Comparison of ENCODE assay signal across 10 cellular contexts in genomic region chr9:35619800-35620158, GRCh38. TPM values are rescaled to one million over a fixed set of nuclear protein-coding genes. Genes with fewer than 3 reads are reported as not detected.
DNase-seq lines count a peak whose midpoint lies in the region; ATAC-seq, FAIRE-seq and TF ChIP-seq lines count a peak whose summit lies in the region.
"Had no signal": no experiment of that assay in that cellular context is flagged by ENCODE, and none has a peak within 500 bp of the region (broad histone marks: within the 10 kb centered on the region; RNA-seq: fewer than 3 reads in every experiment).

No MANE protein-coding gene starts in this region.

- H3K27me3 ChIP-seq in H1 (replicated peaks in 1 of 4; ENCODE audit: control insufficient read depth in 3 of 4, extremely low read depth in 1 of 4, insufficient read depth in 3 of 4, low read length in 3 of 4) (peaks cover 0 to 18% (median 14%) of the 10 kb centered on the region in 4 experiments; a peak in 4 of 7 replicates), smooth muscle cell (ENCODE audit: low read depth) (peaks cover 37% of the 10 kb centered on the region)
- H3K27me3 ChIP-seq: MG63 had no signal

- H3K4me3 ChIP-seq in H1 (ENCODE audit: extremely low read depth in 1 of 4, insufficient read depth in 2 of 4, low read depth in 3 of 4, low read length in 4 of 4) (no peak overlapping the region), smooth muscle cell (no peak overlapping the region)
- H3K4me3 ChIP-seq: MG63 had no signal

- H2AK5ac ChIP-seq in H1 (ENCODE audit: low read depth, low read length) = no peak overlapping the region

- H3K9me3 ChIP-seq in H1 (ENCODE audit: insufficient read depth in 2 of 2, low read depth in 1 of 2, low read length in 1 of 2) (no peaks in the 10 kb centered on the region), smooth muscle cell (replicated peaks; ENCODE audit: low read depth) (no peaks in the 10 kb centered on the region)
- H3K9me3 ChIP-seq: MG63 had no signal

- peak overlapping the region; percentile 90; the same call in 1 of the 2 replicates for H2BK15ac ChIP-seq in H1 (ENCODE audit: low read length)

- no peak overlapping the region for H2BK5ac ChIP-seq in H1 (ENCODE audit: low read depth, low read length)

- POLR2A ChIA-PET in H1 (lab: Charles Lee; ENCODE audit: partially characterized antibody) = interaction anchor here (1.2 kb wide), 1 partner anchor 27 kb away, joined by 3 read pairs; no protein-coding TSS in a partner anchor

- TF ChIP-seq RAD21 in H1 (IDR thresholded peaks at IDR 0.05 in 1 of 2, conservative IDR thresholded peaks at IDR 0.05 in 1 of 2; ENCODE audit: low read depth in 2 of 2, low read length in 2 of 2) = no peak

- no peak for TF ChIP-seq CTCF in H1 (IDR thresholded peaks at IDR 0.05; ENCODE audit: control extremely low read depth in 1 of 3, insufficient read depth in 1 of 3, low read depth in 1 of 3, low read length in 3 of 3)
- TF ChIP-seq CTCF in smooth muscle cell (IDR thresholded peaks at IDR 0.05; ENCODE audit: borderline replicate concordance, insufficient read depth, poor library complexity, severe bottlenecking) = no peak

- H4K20me1 ChIP-seq in H1 (replicated peaks in 1 of 2; ENCODE audit: control insufficient read depth in 1 of 2, insufficient read depth in 2 of 2, low read length in 2 of 2) (no peaks in the 10 kb centered on the region), smooth muscle cell (ENCODE audit: low read depth) (no peaks in the 10 kb centered on the region)

- H3K4me2 ChIP-seq in H1 (ENCODE audit: insufficient read depth in 1 of 2, low read depth in 2 of 2, low read length in 2 of 2) (no peak overlapping the region), smooth muscle cell (no peak overlapping the region)

- no peak overlapping the region for H3K4ac ChIP-seq in H1 (replicated peaks; ENCODE audit: insufficient read length, low read depth, low read length)

- no peaks in the 10 kb centered on the region for H3K79me1 ChIP-seq in H1 (ENCODE audit: low read depth, low read length)

- H3K56ac ChIP-seq in H1 (replicated peaks; ENCODE audit: insufficient read length, low read depth, low read length) = no peak overlapping the region

- no peak overlapping the region for H2BK20ac ChIP-seq in H1 (ENCODE audit: low read length)

- H3K27ac ChIP-seq in H1 (ENCODE audit: low read depth, low read length) (no peak overlapping the region), smooth muscle cell (ENCODE audit: low read depth) (no peak overlapping the region)

- no peak overlapping the region for H3K14ac ChIP-seq in H1 (ENCODE audit: insufficient read length)

- H3K9ac ChIP-seq in H1 (replicated peaks in 1 of 4; ENCODE audit: extremely low read depth in 1 of 4, low read depth in 3 of 4, low read length in 3 of 4) = no peak overlapping the region
- no peak overlapping the region for H3K9ac ChIP-seq in smooth muscle cell (ENCODE audit: low read depth)

- H3K4me1 ChIP-seq in H1 (replicated peaks in 1 of 4; ENCODE audit: control insufficient read depth in 3 of 4, insufficient read depth in 4 of 4, low read length in 3 of 4) = peaks cover 0 to 9% (median 5%) of the 10 kb centered on the region in 4 experiments; a peak in 4 of 7 replicates
- H3K4me1 ChIP-seq in smooth muscle cell (ENCODE audit: low read depth) = peaks cover 3% of the 10 kb centered on the region

- H3K36me3 ChIP-seq in H1 (ENCODE audit: control insufficient read depth in 2 of 4, insufficient read depth in 4 of 4, low read length in 3 of 4) (no peaks in the 10 kb centered on the region), smooth muscle cell (ENCODE audit: low read depth) (no peaks in the 10 kb centered on the region)
- H3K36me3 ChIP-seq: MG63 had no signal

- H4K8ac ChIP-seq in H1 (ENCODE audit: extremely low read depth, insufficient read depth, low read length) = no peak overlapping the region

- H2AFZ ChIP-seq in H1 (ENCODE audit: low read length) (no peak overlapping the region), smooth muscle cell (ENCODE audit: low read depth) (no peak overlapping the region)

- no peak overlapping the region for H3K18ac ChIP-seq in H1 (ENCODE audit: extremely low read depth, low read length)

- no peak overlapping the region for H2BK120ac ChIP-seq in H1 (replicated peaks; ENCODE audit: low read depth, low read length)

- TF ChIP-seq POLR2A in H1 (IDR thresholded peaks at IDR 0.05; ENCODE audit: control extremely low read depth in 1 of 2, low read depth in 2 of 2, low read length in 2 of 2) = no peak

- CTCF ChIA-PET in H1 (lab: Charles Lee; ENCODE audit: partially characterized antibody) = interaction anchor here (0.7 to 4.1 kb wide), 8 partner anchors 9 to 944 kb away, joined by 3 to 21 read pairs (median 4); partner anchors contain the start of gene TESK1

- no peak overlapping the region for H4K91ac ChIP-seq in H1 (replicated peaks; ENCODE audit: insufficient read length, low read length)

- no peak for FAIRE-seq in H1 (lab: Jason Lieb, UNC)

- no peaks in the 10 kb centered on the region for H3F3A ChIP-seq in smooth muscle cell (ENCODE audit: low read depth)

- peaks cover 9% of the 10 kb centered on the region for H3K23me2 ChIP-seq in H1 (ENCODE audit: low read depth, low read length)

- H2BK12ac ChIP-seq in H1 (ENCODE audit: low read depth, low read length) = no peak overlapping the region

- H3K79me2 ChIP-seq in H1 (ENCODE audit: control insufficient read depth in 1 of 2, insufficient read depth in 2 of 2, low read length in 2 of 2) (no peaks in the 10 kb centered on the region), smooth muscle cell (ENCODE audit: low read depth) (no peaks in the 10 kb centered on the region)

- H3K23ac ChIP-seq in H1 (ENCODE audit: insufficient read length) = no peak overlapping the region

- no peak for TF ChIP-seq EP300 in H1 (IDR thresholded peaks at IDR 0.05; ENCODE audit: borderline replicate concordance in 1 of 2, low read depth in 2 of 2, low read length in 2 of 2)

- WGBS in H1 (ENCODE audit: extremely low coverage in 1 of 2, insufficient coverage in 1 of 2, insufficient read length in 1 of 2, insufficient replicate concordance in 2 of 2, low coverage in 1 of 2, low lambda C conversion rate in 2 of 2, missing lambda C conversion rate in 1 of 2), 2 experiments = 95% methylated on average over 2 of the region's 2 CpGs; no CpG with 5 or more reads in 1 of the 2 experiments
- WGBS in smooth muscle cell (ENCODE audit: low lambda C conversion rate) = 87% methylated on average over 2 of the region's 2 CpGs

- H4K5ac ChIP-seq in H1 (ENCODE audit: insufficient read length, low read depth, low read length) = no peak overlapping the region

- no peak for DNase-seq in H1 (ENCODE audit: low read depth in 1 of 2, low spot score in 2 of 2)
- DNase-seq in smooth muscle cell (lab: John Stamatoyannopoulos, UW; ENCODE audit: unreplicated experiment) = no peak
- no peak for DNase-seq in pons (ENCODE audit: low spot score)
- DNase-seq: MG63, T-helper 17 cell had no signal

- ATAC-seq in GM18511 (IDR thresholded peaks at IDR 0.05; ENCODE audit: unreplicated experiment) (peak; percentile 76), GM21619 (IDR thresholded peaks at IDR 0.05; ENCODE audit: unreplicated experiment) (peak; percentile 36), HG03558 (IDR thresholded peaks at IDR 0.05; ENCODE audit: extremely low read depth, unreplicated experiment) (peak; percentile 32), GM18870 (IDR thresholded peaks at IDR 0.05; ENCODE audit: unreplicated experiment) (no peak), GM18873 (IDR thresholded peaks at IDR 0.05; ENCODE audit: low FRiP score, unreplicated experiment) (no peak)

RNA-seq across cellular contexts. Expression of gene CD72, which starts 1.6 kb away (rescaled TPM):
- total RNA-seq in H1 (2021; fragmentation: NEBNext Ultra II Directional; extraction: Animal tissue kit (Norgen Biotek cat#: 25700)) = 4.0 and 4.5 TPM in 2 replicates
- polyA plus RNA-seq in H1 (2011; rRNA removed) (4.5 and 4.9 TPM in 2 replicates), smooth muscle cell (2.9 and 3.9 TPM in 2 replicates)
- 5.5 TPM for polyA plus RNA-seq in H1 (2011; cell fraction: cytosol; rRNA removed)
- 8.2 TPM for polyA plus RNA-seq in H1 (2011; cell fraction: nucleus; rRNA removed)
- 2.7 to 4.9 TPM (median 4.2 TPM) in 4 replicates for polyA plus RNA-seq in H1 (2012, experiment 1 of 2)
- polyA plus RNA-seq in H1 (2012, experiment 2 of 2) = 3.2 TPM
- 4.1 TPM for polyA plus RNA-seq in H1 (2013, experiment 1 of 2)
- 3.0 TPM for polyA plus RNA-seq in H1 (2013, experiment 2 of 2)
- 2.7 and 3.9 TPM in 2 replicates for polyA minus RNA-seq in H1 (2011; rRNA and poly(A)+ RNA removed)
- polyA minus RNA-seq in H1 (2011; cell fraction: cytosol; rRNA and poly(A)+ RNA removed) = 2.5 TPM
- 3.0 TPM for polyA minus RNA-seq in H1 (2011; cell fraction: nucleus; rRNA and poly(A)+ RNA removed)
- 0.45 and 3.0 TPM in 2 replicates for total RNA-seq in smooth muscle cell

RNA-seq across cellular contexts. Expression of gene TESK1, which starts 14.7 kb away (rescaled TPM):
- 13.9 and 17.5 TPM in 2 replicates for total RNA-seq in H1 (2021; fragmentation: NEBNext Ultra II Directional; extraction: Animal tissue kit (Norgen Biotek cat#: 25700))
- polyA plus RNA-seq in H1 (2011; rRNA removed) (13.5 and 19.2 TPM in 2 replicates), smooth muscle cell (19.4 and 25.6 TPM in 2 replicates)
- polyA plus RNA-seq in H1 (2011; cell fraction: cytosol; rRNA removed) = 11.6 TPM
- 39.3 TPM for polyA plus RNA-seq in H1 (2011; cell fraction: nucleus; rRNA removed)
- 14.6 to 19.1 TPM (median 18.6 TPM) in 4 replicates for polyA plus RNA-seq in H1 (2012, experiment 1 of 2)
- 10.3 TPM for polyA plus RNA-seq in H1 (2012, experiment 2 of 2)
- 14.8 TPM for polyA plus RNA-seq in H1 (2013, experiment 1 of 2)
- polyA plus RNA-seq in H1 (2013, experiment 2 of 2) = 13.2 TPM
- polyA minus RNA-seq in H1 (2011; rRNA and poly(A)+ RNA removed) = 8.2 and 9.3 TPM in 2 replicates
- 6.1 TPM for polyA minus RNA-seq in H1 (2011; cell fraction: cytosol; rRNA and poly(A)+ RNA removed)
- 11.2 TPM for polyA minus RNA-seq in H1 (2011; cell fraction: nucleus; rRNA and poly(A)+ RNA removed)
- total RNA-seq in smooth muscle cell = 10.0 and 14.2 TPM in 2 replicates

RNA-seq across cellular contexts. Expression of gene SIT1, which starts 31.0 kb away (rescaled TPM):
- 7.8 and 8.2 TPM in 2 replicates for total RNA-seq in H1 (2021; fragmentation: NEBNext Ultra II Directional; extraction: Animal tissue kit (Norgen Biotek cat#: 25700))
- polyA plus RNA-seq in H1 (2011; rRNA removed) (11.4 and 12.8 TPM in 2 replicates), smooth muscle cell (not detected in 2 replicates)
- 10.7 TPM for polyA plus RNA-seq in H1 (2011; cell fraction: cytosol; rRNA removed)
- polyA plus RNA-seq in H1 (2011; cell fraction: nucleus; rRNA removed) = 7.5 TPM
- polyA plus RNA-seq in H1 (2012, experiment 1 of 2) = 4.5 to 6.7 TPM (median 5.3 TPM) in 4 replicates
- 7.9 TPM for polyA plus RNA-seq in H1 (2012, experiment 2 of 2)
- polyA plus RNA-seq in H1 (2013, experiment 1 of 2) = 2.0 TPM
- 2.5 TPM for polyA plus RNA-seq in H1 (2013, experiment 2 of 2)
- 2.5 TPM in 2 replicates for polyA minus RNA-seq in H1 (2011; rRNA and poly(A)+ RNA removed)
- polyA minus RNA-seq in H1 (2011; cell fraction: cytosol; rRNA and poly(A)+ RNA removed) = 2.6 TPM
- polyA minus RNA-seq in H1 (2011; cell fraction: nucleus; rRNA and poly(A)+ RNA removed) = 1.8 TPM
- total RNA-seq in smooth muscle cell = not detected in 2 replicates

RNA-seq across cellular contexts. Expression of gene RMRP, which starts 38.0 kb away (rescaled TPM):
- total RNA-seq in H1 (2021; fragmentation: NEBNext Ultra II Directional; extraction: Animal tissue kit (Norgen Biotek cat#: 25700)) = 14,987 and 16,528 TPM in 2 replicates
- polyA plus RNA-seq in H1 (2011; rRNA removed) = 105 and 169 TPM in 2 replicates
- 147 TPM for polyA plus RNA-seq in H1 (2011; cell fraction: cytosol; rRNA removed)
- polyA plus RNA-seq in H1 (2011; cell fraction: nucleus; rRNA removed) = 8,272 TPM
- 41.1 to 222 TPM (median 149 TPM) in 4 replicates for polyA plus RNA-seq in H1 (2012, experiment 1 of 2)
- polyA plus RNA-seq in H1 (2012, experiment 2 of 2) = 95.4 TPM
- polyA plus RNA-seq in H1 (2013, experiment 1 of 2) = not detected
- not detected for polyA plus RNA-seq in H1 (2013, experiment 2 of 2)
- polyA minus RNA-seq in H1 (2011; rRNA and poly(A)+ RNA removed) = 22,686 and 26,507 TPM in 2 replicates
- polyA minus RNA-seq in H1 (2011; cell fraction: cytosol; rRNA and poly(A)+ RNA removed) = 25,731 TPM
- polyA minus RNA-seq in H1 (2011; cell fraction: nucleus; rRNA and poly(A)+ RNA removed) = 138,882 TPM
- 10,156 and 21,067 TPM in 2 replicates for total RNA-seq in smooth muscle cell
- polyA plus RNA-seq in smooth muscle cell = not detected in 2 replicates

RNA-seq across cellular contexts. Expression of gene CCDC107, which starts 38.3 kb away (rescaled TPM):
- 9.0 and 10.5 TPM in 2 replicates for total RNA-seq in H1 (2021; fragmentation: NEBNext Ultra II Directional; extraction: Animal tissue kit (Norgen Biotek cat#: 25700))
- polyA plus RNA-seq in H1 (2011; rRNA removed) = 8.2 and 8.6 TPM in 2 replicates
- polyA plus RNA-seq in H1 (2011; cell fraction: cytosol; rRNA removed) = 10.2 TPM
- 9.0 TPM for polyA plus RNA-seq in H1 (2011; cell fraction: nucleus; rRNA removed)
- polyA plus RNA-seq in H1 (2012, experiment 1 of 2) = 5.6 to 10.9 TPM (median 9.7 TPM) in 4 replicates
- polyA plus RNA-seq in H1 (2012, experiment 2 of 2) = 7.0 TPM
- 9.5 TPM for polyA plus RNA-seq in H1 (2013, experiment 1 of 2)
- 10.1 TPM for polyA plus RNA-seq in H1 (2013, experiment 2 of 2)
- polyA minus RNA-seq in H1 (2011; rRNA and poly(A)+ RNA removed) = 2.7 and 3.1 TPM in 2 replicates
- polyA minus RNA-seq in H1 (2011; cell fraction: cytosol; rRNA and poly(A)+ RNA removed) = 5.0 TPM
- 4.1 TPM for polyA minus RNA-seq in H1 (2011; cell fraction: nucleus; rRNA and poly(A)+ RNA removed)
- total RNA-seq in smooth muscle cell = 9.8 and 19.6 TPM in 2 replicates
- polyA plus RNA-seq in smooth muscle cell = 35.5 and 37.1 TPM in 2 replicates

Comparison
In these comparisons a context has a peak if more than half of its experiments do, and no peak if none do; other contexts are left out.
1. ATAC-seq: peak in GM18511 (single experiment), GM21619 (single experiment) and HG03558 (single experiment); none in GM18870 (single experiment) and GM18873 (single experiment).